ENCODE assay signal across 20 cellular contexts in genomic region chr2:101609434-101609833, GRCh38.
A peak's percentile ranks its signal among the peaks of the same experiment; 100 is the strongest.
DNase-seq lines count a peak whose midpoint lies in the region; ATAC-seq, FAIRE-seq and TF ChIP-seq lines count a peak whose summit lies in the region.
"Had no signal": no experiment of that assay in that cellular context is flagged by ENCODE, and none has a peak within 500 bp of the region (broad histone marks: within the 10 kb centered on the region; RNA-seq: fewer than 3 reads in every experiment).

No MANE protein-coding gene starts in this region.

- no peaks in the 10 kb centered on the region for H3K9me3 Mint-ChIP-seq in activated T-helper 2 cell treated with anti-CD3 and anti-CD28 coated beads, Interferon-gamma antibody, Interleukin-2, Interleukin-4, amounts not matched to agents 10 μg/mL and 5 μg/mL and 100 μg/mL, durations not matched to agents 14 hours and 24 hours and 36 hours
- H3K9me3 Mint-ChIP-seq: HFFc6 had no signal

- no peak overlapping the region for H3K4me3 ChIP-seq in HUES48 (ENCODE audit: low read depth, low read length)
- no peak overlapping the region for H3K4me3 ChIP-seq in K562
- no peak overlapping the region for H3K4me3 ChIP-seq in iPS DF 6.9 (ENCODE audit: low read length)
- H3K4me3 ChIP-seq in MM.1S (ENCODE audit: low read length) = no peak overlapping the region
- H3K4me3 ChIP-seq: A549 had no signal

- no peak for TF ChIP-seq RAD21 in K562 (CRISPR knock-in tag; conservative IDR thresholded peaks at IDR 0.05 in 1 of 2, IDR thresholded peaks at IDR 0.05 in 1 of 2)

- TF ChIP-seq CTCF in K562 (IDR thresholded peaks at IDR 0.05 in 2 of 3, conservative IDR thresholded peaks at IDR 0.05 in 1 of 3; ENCODE audit: insufficient read depth in 2 of 3, low read depth in 1 of 3, low read length in 3 of 3) (no peak), MM.1S (IDR thresholded peaks at IDR 0.05; ENCODE audit: low read length) (no peak)

- in situ Hi-C loops in K562 (cut with MboI) = no loop called here

- peaks cover 3% of the 10 kb centered on the region for H3K4me1 Mint-ChIP-seq in activated T-helper 2 cell treated with anti-CD3 and anti-CD28 coated beads, Interferon-gamma antibody, Interleukin-2, Interleukin-4, amounts not matched to agents 10 μg/mL and 5 μg/mL and 100 μg/mL, durations not matched to agents 14 hours and 24 hours and 36 hours (ENCODE audit: low read depth)

- intact Hi-C loops in K562 (cut with micrococcal nuclease) = no loop called here
- intact Hi-C loops in activated T-helper 2 cell treated with anti-CD3 and anti-CD28 coated beads, Interferon-gamma antibody, Interleukin-2, Interleukin-4, amounts not matched to agents 10 μg/mL and 5 μg/mL and 100 μg/mL, durations not matched to agents 14 hours and 24 hours and 36 hours (cut with micrococcal nuclease) = no loop called here

- 0 out of 2 replicates have a peak, but pooled peaks cover 3% of the 10 kb centered on the region for H3K9me3 ChIP-seq in HUES48 (ENCODE audit: control insufficient read depth, insufficient read depth, low read length)
- H3K9me3 ChIP-seq in K562 (replicated peaks; ENCODE audit: control insufficient read depth, insufficient read depth, low read depth, low read length) = no peaks in the 10 kb centered on the region
- H3K9me3 ChIP-seq in iPS DF 6.9 (ENCODE audit: control insufficient read depth, insufficient read depth, low read length) = no peaks in the 10 kb centered on the region
- H3K9me3 ChIP-seq in MM.1S (replicated peaks; ENCODE audit: insufficient read depth, low read length) = no peaks in the 10 kb centered on the region
- H3K9me3 ChIP-seq: A549, Caco-2 had no signal

- H3K4me2 ChIP-seq in K562 (ENCODE audit: insufficient read depth, low read length) = no peak overlapping the region
- H3K4me2 ChIP-seq in MM.1S (ENCODE audit: low read depth, low read length) = no peak overlapping the region
- H3K4me2 ChIP-seq: A549 had no signal

- peaks cover 5% of the 10 kb centered on the region for H3K27me3 Mint-ChIP-seq in activated T-helper 2 cell treated with anti-CD3 and anti-CD28 coated beads, Interferon-gamma antibody, Interleukin-2, Interleukin-4, amounts not matched to agents 10 μg/mL and 5 μg/mL and 100 μg/mL, durations not matched to agents 14 hours and 24 hours and 36 hours (ENCODE audit: low read depth)
- H3K27me3 Mint-ChIP-seq: CD4-positive, alpha-beta T cell had no signal

- H3K27me3 ChIP-seq in HUES48 (ENCODE audit: control insufficient read depth, insufficient read depth, low read length) = no peaks in the 10 kb centered on the region
- peaks cover 2 to 25% of the 10 kb centered on the region in 2 experiments; a peak in 3 of 5 replicates for H3K27me3 ChIP-seq in K562 (ENCODE audit: control insufficient read depth in 2 of 2, insufficient read depth in 2 of 2, low read length in 2 of 2)
- H3K27me3 ChIP-seq in iPS DF 6.9 (ENCODE audit: control insufficient read depth, insufficient read depth, low read length) = no peaks in the 10 kb centered on the region
- H3K27me3 ChIP-seq in MM.1S (replicated peaks; ENCODE audit: insufficient read depth, low read length) = no peaks in the 10 kb centered on the region

- H4K20me1 ChIP-seq in K562 (replicated peaks; ENCODE audit: control insufficient read depth, insufficient read depth, low read length) (no peaks in the 10 kb centered on the region), MM.1S (ENCODE audit: insufficient read depth, low read length) (no peaks in the 10 kb centered on the region)

- no peak for TF ChIP-seq EP300 in K562 (IDR thresholded peaks at IDR 0.05; ENCODE audit: low read length)

- no peak for FAIRE-seq in K562 (lab: Jason Lieb, UNC)
- FAIRE-seq: A549, D721Med, GM12892, GM18507 had no signal

- no TSS peak for BruUV-seq in K562 (replicated peaks; lab: Mats Ljungman, UMichigan)

- no peaks in the 10 kb centered on the region for H3K36me3 Mint-ChIP-seq in activated T-helper 2 cell treated with anti-CD3 and anti-CD28 coated beads, Interferon-gamma antibody, Interleukin-2, Interleukin-4, amounts not matched to agents 10 μg/mL and 5 μg/mL and 100 μg/mL, durations not matched to agents 14 hours and 24 hours and 36 hours (ENCODE audit: low read depth)

- POLR2A ChIA-PET in K562 (lab: Yijun Ruan, JAX) = no interaction called here

- TF ChIP-seq POLR2A in K562 (conservative IDR thresholded peaks at IDR 0.05) = no peak

- peak overlapping the region; percentile 70 for H3K27ac ChIP-seq in HUES48 (ENCODE audit: low read depth, low read length)
- H3K27ac ChIP-seq in K562 (ENCODE audit: extremely low read depth, low read depth, low read length) = no peak overlapping the region
- H3K27ac ChIP-seq in iPS DF 6.9 (ENCODE audit: low read length) = no peak overlapping the region
- no peak overlapping the region for H3K27ac ChIP-seq in MM.1S (ENCODE audit: low read length)
- H3K27ac ChIP-seq: 22Rv1, A549, C4-2B had no signal

- H2AFZ ChIP-seq in K562 (ENCODE audit: low read depth, low read length) (no peak overlapping the region), MM.1S (ENCODE audit: low read length) (no peak overlapping the region)

- CTCF ChIA-PET in K562 (lab: Yijun Ruan, JAX; ENCODE audit: low intra/inter-chr PET ratio) = no interaction called here

- no peak overlapping the region for H3K27ac Mint-ChIP-seq in activated T-helper 2 cell treated with anti-CD3 and anti-CD28 coated beads, Interferon-gamma antibody, Interleukin-2, Interleukin-4, amounts not matched to agents 10 μg/mL and 5 μg/mL and 100 μg/mL, durations not matched to agents 14 hours and 24 hours and 36 hours
- H3K27ac Mint-ChIP-seq: CD4-positive, alpha-beta T cell; HFFc6 had no signal

- no peak overlapping the region for H3K4me3 Mint-ChIP-seq in activated T-helper 2 cell treated with anti-CD3 and anti-CD28 coated beads, Interferon-gamma antibody, Interleukin-2, Interleukin-4, amounts not matched to agents 10 μg/mL and 5 μg/mL and 100 μg/mL, durations not matched to agents 14 hours and 24 hours and 36 hours (ENCODE audit: low read depth)
- H3K4me3 Mint-ChIP-seq: CD4-positive, alpha-beta T cell; HFFc6 had no signal

- H3K36me3 ChIP-seq in HUES48 (ENCODE audit: control insufficient read depth, insufficient read depth, low read length) = no peaks in the 10 kb centered on the region
- no peaks in the 10 kb centered on the region for H3K36me3 ChIP-seq in K562 (ENCODE audit: control insufficient read depth, insufficient read depth, low read length)
- H3K36me3 ChIP-seq in iPS DF 6.9 (ENCODE audit: control insufficient read depth, insufficient read depth, low read length) = no peaks in the 10 kb centered on the region
- no peaks in the 10 kb centered on the region for H3K36me3 ChIP-seq in MM.1S (replicated peaks; ENCODE audit: insufficient read depth, low read length)

- no peak for ATAC-seq in K562
- ATAC-seq in activated CD4-positive, CD25-positive, alpha-beta regulatory T cell treated with anti-CD3 and anti-CD28 coated beads, Interleukin-2, amount 50 U/mL, for 24 hours = no peak
- ATAC-seq in stimulated activated naive CD8-positive, alpha-beta T cell treated with anti-CD3 and anti-CD28 coated beads, Interleukin-15, Interleukin-2, amounts not matched to agents 100 U/mL and 50 U/mL, for 24 hours = no peak
- ATAC-seq: A549, HCT116 had no signal

- DNase-seq in ELF-1 (ENCODE audit: low read depth, low spot score) (peak; percentile 62), K562 (ENCODE audit: extremely low read depth in 1 of 4, low spot score in 3 of 4) (no peak), iPS DF 6.9 (ENCODE audit: low read depth, low spot score) (peak; percentile 31), MM.1S (no peak)
- no peak for DNase-seq in stimulated activated naive CD8-positive, alpha-beta T cell treated with anti-CD3 and anti-CD28 coated beads, Interleukin-15, Interleukin-2, amounts not matched to agents 100 U/mL and 50 U/mL, for 24 hours
- no peak for DNase-seq in activated T-helper 2 cell treated with anti-CD3 and anti-CD28 coated beads, Interferon-gamma antibody, Interleukin-2, Interleukin-4, amounts not matched to agents 10 μg/mL and 5 μg/mL and 100 μg/mL, durations not matched to agents 14 hours and 24 hours and 36 hours (ENCODE audit: low spot score)
- DNase-seq: AML-193; Caco-2; CD4-positive, alpha-beta T cell; GDM1; HFFc6 had no signal

- WGBS in K562 (ENCODE audit: insufficient coverage, low coverage, missing lambda C conversion rate) = 0% methylated on average over 4 of the region's 4 CpGs
- no CpG with 5 or more reads among the region's 4 CpGs for WGBS in iPS DF 6.9 (ENCODE audit: insufficient coverage, insufficient read length)

- no peak overlapping the region for H3K9ac ChIP-seq in HUES48 (ENCODE audit: low read depth, low read length)
- no peak overlapping the region for H3K9ac ChIP-seq in K562 (ENCODE audit: insufficient read depth in 1 of 2, low read depth in 2 of 2, low read length in 2 of 2)
- H3K9ac ChIP-seq in MM.1S (ENCODE audit: low read length) = no peak overlapping the region

- H3K4me1 ChIP-seq in HUES48 (ENCODE audit: control insufficient read depth, insufficient read depth, low read length) = peaks cover 12% of the 10 kb centered on the region
- H3K4me1 ChIP-seq in K562 (replicated peaks in 1 of 2; ENCODE audit: control insufficient read depth in 2 of 2, insufficient read depth in 2 of 2, low read length in 2 of 2) = no peaks in the 10 kb centered on the region; a peak in 1 of 5 replicates
- peaks cover 4% of the 10 kb centered on the region; the same call in 1 of the 2 replicates for H3K4me1 ChIP-seq in iPS DF 6.9 (ENCODE audit: control insufficient read depth, insufficient read depth, low read length)
- H3K4me1 ChIP-seq in MM.1S (ENCODE audit: low read length) = no peaks in the 10 kb centered on the region
- H3K4me1 ChIP-seq: A549 had no signal

- H3K9me1 ChIP-seq in K562 (ENCODE audit: control insufficient read depth, insufficient read depth, low read length) = no peaks in the 10 kb centered on the region

- H3F3A ChIP-seq in MM.1S (ENCODE audit: insufficient read depth, low read length) = no peaks in the 10 kb centered on the region

- H3K9me2 ChIP-seq in MM.1S (replicated peaks; ENCODE audit: insufficient read depth, low read length) = no peaks in the 10 kb centered on the region

- H3K79me2 ChIP-seq in K562 (ENCODE audit: control insufficient read depth, insufficient read depth, low read length) = no peaks in the 10 kb centered on the region
- H3K79me2 ChIP-seq in MM.1S (ENCODE audit: low read length) = no peaks in the 10 kb centered on the region

TF ChIP-seq in K562, 482 proteins besides CTCF, POLR2A, EP300 and RAD21:
- TF ChIP-seq ZNF551 (CRISPR knock-in tag; IDR thresholded peaks at IDR 0.05) = no peak
- 0 out of 2 replicates have a peak, but pooled peaks have one; percentile 16 for TF ChIP-seq NFIC (IDR thresholded peaks at IDR 0.05)

Comparison
In these comparisons a context has a peak if more than half of its experiments do, and no peak if none do; other contexts are left out.
1. DNase-seq: peak in ELF-1 (single experiment) and iPS DF 6.9 (single experiment); none in K562 (0 of 4), MM.1S (single experiment), stimulated activated naive CD8-positive, alpha-beta T cell treated with anti-CD3 and anti-CD28 coated beads, Interleukin-15, Interleukin-2, amounts not matched to agents 100 U/mL and 50 U/mL, for 24 hours (single experiment) and activated T-helper 2 cell treated with anti-CD3 and anti-CD28 coated beads, Interferon-gamma antibody, Interleukin-2, Interleukin-4, amounts not matched to agents 10 μg/mL and 5 μg/mL and 100 μg/mL, durations not matched to agents 14 hours and 24 hours and 36 hours (single experiment).